Comparison of ENCODE assay signal across 8 cellular contexts in the genomic region with DNA sequence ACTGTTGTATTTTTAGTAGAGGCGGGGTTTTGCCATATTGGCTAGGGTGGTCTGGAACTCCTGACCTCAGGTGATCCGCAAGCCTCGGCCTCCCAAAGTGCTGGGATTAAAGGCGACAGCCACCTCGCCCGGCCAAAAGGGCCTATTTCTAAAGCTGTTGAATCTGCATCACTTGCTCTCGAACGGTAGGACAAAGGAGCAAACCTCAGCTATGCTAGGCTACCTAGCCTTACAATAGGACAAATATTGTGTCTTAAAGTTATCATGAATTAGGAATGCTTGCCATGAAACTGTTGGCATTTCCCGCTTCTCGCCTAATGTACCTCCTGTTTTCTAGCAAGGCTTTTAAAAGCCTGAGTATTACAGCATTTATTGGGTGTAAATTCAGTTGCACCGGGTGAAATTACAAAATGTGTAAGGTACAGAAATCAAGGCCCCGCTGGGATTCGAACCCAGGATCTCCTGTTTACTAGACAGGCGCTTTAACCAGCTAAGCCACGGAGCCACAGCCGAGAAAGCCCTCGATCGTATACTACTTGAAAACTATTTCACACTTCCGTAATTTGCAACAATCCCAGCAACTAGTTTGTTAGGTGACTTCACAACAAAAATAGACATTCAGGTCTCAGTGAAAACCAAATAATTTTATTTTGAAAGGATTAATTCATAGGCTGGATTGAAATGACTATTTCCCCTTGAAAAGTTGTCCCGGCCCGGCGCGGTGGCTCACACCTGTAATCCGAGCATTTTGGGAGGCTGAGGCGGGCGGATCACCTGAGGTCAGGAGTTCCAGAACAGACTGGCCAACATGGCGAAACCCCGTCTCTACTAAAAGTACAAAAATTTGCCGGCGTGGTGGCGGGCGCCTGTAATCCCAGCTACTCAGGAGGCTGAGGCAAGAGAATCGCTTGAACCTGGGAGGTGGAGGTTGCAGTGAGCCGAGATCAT.
DNase-seq lines count a peak whose midpoint lies in the region; ATAC-seq and TF ChIP-seq lines count a peak whose summit lies in the region.

No MANE protein-coding gene starts in this region.

- ATAC-seq in GM21825 (IDR thresholded peaks at IDR 0.05; ENCODE audit: unreplicated experiment) (no peak), HG02588 (IDR thresholded peaks at IDR 0.05; ENCODE audit: unreplicated experiment) (no peak)

- peaks cover 21% of the 10 kb centered on the region for H3K27me3 ChIP-seq in HUES6 (ENCODE audit: control insufficient read depth, insufficient read depth, low read length)
- peaks cover 66% of the 10 kb centered on the region for H3K27me3 ChIP-seq in left ventricle myocardium inferior (ENCODE audit: low read depth)

- no peaks in the 10 kb centered on the region for H3K9me3 ChIP-seq in HUES6 (ENCODE audit: control insufficient read depth, insufficient read depth, low read depth, low read length)
- peaks cover 26% of the 10 kb centered on the region for H3K9me3 ChIP-seq in left ventricle myocardium inferior (replicated peaks)

- H3K36me3 ChIP-seq in HUES6 (ENCODE audit: control insufficient read depth, insufficient read depth, low read length) (no peaks in the 10 kb centered on the region), left ventricle myocardium inferior (no peaks in the 10 kb centered on the region)

- no peak overlapping the region for H3K9ac ChIP-seq in HUES6 (ENCODE audit: low read length)

- H3K4me3 ChIP-seq in HUES6 (ENCODE audit: low read depth, low read length) (peak overlapping the region; percentile 42), left ventricle myocardium inferior (no peak overlapping the region)

- DNase-seq in DMS 273 (lab: John Stamatoyannopoulos, UW; ENCODE audit: unreplicated experiment) = peak; percentile 96
- peak; percentile 92 for DNase-seq in RPMI8226
- DNase-seq in activated T-helper 9 cell treated with anti-CD3 and anti-CD28 coated beads, Interleukin-2, amount 50 U/mL, for 16 hours (ENCODE audit: low read depth) = peak; percentile 19
- DNase-seq in iris pigment epithelial cell (ENCODE audit: low read depth) = peak; percentile 93
- no peak for DNase-seq in left ventricle myocardium inferior

- TF ChIP-seq CTCF in left ventricle myocardium inferior (IDR thresholded peaks at IDR 0.05; ENCODE audit: borderline replicate concordance) = no peak

- no peak overlapping the region for H3K27ac ChIP-seq in HUES6 (ENCODE audit: low read depth, low read length)
- no peak overlapping the region for H3K27ac ChIP-seq in left ventricle myocardium inferior (replicated peaks)

- intact Hi-C loops in left ventricle myocardium inferior (cut with micrococcal nuclease) = no loop called here

- H3K4me1 ChIP-seq in HUES6 (ENCODE audit: control insufficient read depth, insufficient read depth, low read length) = peaks cover 5% of the 10 kb centered on the region; the same call in 1 of the 2 replicates
- H3K4me1 ChIP-seq in left ventricle myocardium inferior = peaks cover 9% of the 10 kb centered on the region
